ENCODE assay signal across 25 cellular contexts in genomic region chr6:46749731-46750130, GRCh38. TPM values are rescaled to one million over a fixed set of nuclear protein-coding genes. Genes with fewer than 3 reads are reported as not detected.
"Had no signal": no experiment of that assay in that cellular context is flagged by ENCODE, and none has a peak within 500 bp of the region (broad histone marks: within the 10 kb centered on the region; RNA-seq: fewer than 3 reads in every experiment).

No MANE protein-coding gene starts in this region.

- H3K27me3 ChIP-seq: tibial nerve, vagina had no signal

- H3K36me3 Mint-ChIP-seq: activated naive CD8-positive, alpha-beta T cell treated with anti-CD3 and anti-CD28 coated beads, Interleukin-2, amount 10 ng/mL, durations not matched to agents 7 days and 5 days had no signal

- H3K4me1 ChIP-seq: esophagus squamous epithelium, heart right ventricle, left lung, prostate gland, tibial nerve, vagina had no signal

- ATAC-seq: activated CD8-positive, alpha-beta T cell treated with anti-CD3 and anti-CD28 coated beads for 36 hours; heart right ventricle; right cardiac atrium had no signal

- H3K27ac Mint-ChIP-seq: activated CD4-positive, alpha-beta T cell treated with anti-CD3 and anti-CD28 coated beads, Interleukin-2, amount 10 ng/mL, durations not matched to agents 24 days and 14 days; activated CD8-positive, alpha-beta T cell treated with anti-CD3 and anti-CD28 coated beads for 36 hours; activated naive CD8-positive, alpha-beta T cell treated with anti-CD3 and anti-CD28 coated beads, Interleukin-2, amount 10 ng/mL, durations not matched to agents 7 days and 5 days; activated T-helper 2 cell treated with anti-CD3 and anti-CD28 coated beads, Interferon-gamma antibody, Interleukin-2, Interleukin-4, amounts not matched to agents 10 μg/mL and 5 μg/mL and 100 μg/mL, durations not matched to agents 14 hours and 24 hours and 36 hours; dendritic cell treated with granulocyte-macrophage colony-stimulating factor and Interleukin-4, amounts not matched to agents 40 ng/mL and 50 ng/mL, for 4 days; stimulated activated naive CD8-positive, alpha-beta T cell treated with anti-CD3 and anti-CD28 coated beads, Interleukin-15, Interleukin-2, amounts not matched to agents 100 ng/mL and 50 ng/mL, for 24 hours had no signal

- H3K4me3 ChIP-seq: cardiac muscle cell, esophagus squamous epithelium, heart right ventricle, left lung, prostate gland, skin epidermis, tibial nerve, vagina had no signal

- H3K4me3 Mint-ChIP-seq: activated CD4-positive, alpha-beta T cell treated with anti-CD3 and anti-CD28 coated beads, Interleukin-2, amount 10 ng/mL, durations not matched to agents 24 days and 14 days; activated CD8-positive, alpha-beta T cell treated with anti-CD3 and anti-CD28 coated beads for 36 hours; activated naive CD8-positive, alpha-beta T cell treated with anti-CD3 and anti-CD28 coated beads, Interleukin-2, amount 10 ng/mL, durations not matched to agents 7 days and 5 days; dendritic cell treated with granulocyte-macrophage colony-stimulating factor and Interleukin-4, amounts not matched to agents 40 ng/mL and 50 ng/mL, for 4 days; stimulated activated naive CD8-positive, alpha-beta T cell treated with anti-CD3 and anti-CD28 coated beads, Interleukin-15, Interleukin-2, amounts not matched to agents 100 ng/mL and 50 ng/mL, for 24 hours had no signal

- H3K4me1 Mint-ChIP-seq: activated CD4-positive, alpha-beta T cell treated with anti-CD3 and anti-CD28 coated beads, Interleukin-2, amount 10 ng/mL, durations not matched to agents 24 days and 14 days; activated naive CD8-positive, alpha-beta T cell treated with anti-CD3 and anti-CD28 coated beads, Interleukin-2, amount 10 ng/mL, durations not matched to agents 7 days and 5 days had no signal

- H3K9me3 ChIP-seq: esophagus squamous epithelium, heart right ventricle, left lung, prostate gland, tibial nerve, vagina had no signal

- H3K9me3 Mint-ChIP-seq: activated CD4-positive, alpha-beta T cell treated with anti-CD3 and anti-CD28 coated beads, Interleukin-2, amount 10 ng/mL, durations not matched to agents 24 days and 14 days; activated CD8-positive, alpha-beta T cell treated with anti-CD3 and anti-CD28 coated beads for 36 hours; activated naive CD8-positive, alpha-beta T cell treated with anti-CD3 and anti-CD28 coated beads, Interleukin-2, amount 10 ng/mL, durations not matched to agents 7 days and 5 days; activated T-helper 2 cell treated with anti-CD3 and anti-CD28 coated beads, Interferon-gamma antibody, Interleukin-2, Interleukin-4, amounts not matched to agents 10 μg/mL and 5 μg/mL and 100 μg/mL, durations not matched to agents 14 hours and 24 hours and 36 hours; stimulated activated naive CD8-positive, alpha-beta T cell treated with anti-CD3 and anti-CD28 coated beads, Interleukin-15, Interleukin-2, amounts not matched to agents 100 ng/mL and 50 ng/mL, for 24 hours had no signal

- H3K36me3 ChIP-seq: cardiac muscle cell, esophagus squamous epithelium, heart right ventricle, left lung, prostate gland, tibial nerve, vagina had no signal

- DNase-seq: activated CD4-positive, alpha-beta T cell treated with anti-CD3 and anti-CD28 coated beads, Interleukin-2, amount 10 ng/mL, durations not matched to agents 24 days and 14 days; activated CD4-positive, CD25-positive, alpha-beta regulatory T cell; activated CD8-positive, alpha-beta T cell treated with anti-CD3 and anti-CD28 coated beads for 36 hours; activated naive CD4-positive, alpha-beta T cell treated with Interleukin-2 at 50 U/mL for 16 hours; activated naive CD8-positive, alpha-beta T cell treated with anti-CD3 and anti-CD28 coated beads, Interleukin-2, amount 10 ng/mL, durations not matched to agents 7 days and 5 days; activated T-cell treated with anti-CD3 and anti-CD28 coated beads, Interleukin-2, amount 50 U/mL, for 1 hour; amygdala; effector CD8-positive, alpha-beta T cell; esophagus squamous epithelium; heart right ventricle; left lung; right cardiac atrium had no signal

- H3K27ac ChIP-seq: cardiac muscle cell, esophagus squamous epithelium, heart right ventricle, left lung, prostate gland, skin epidermis, tibial nerve, vagina had no signal

- H3K27me3 Mint-ChIP-seq: activated CD4-positive, alpha-beta T cell treated with anti-CD3 and anti-CD28 coated beads, Interleukin-2, amount 10 ng/mL, durations not matched to agents 24 days and 14 days; dendritic cell treated with granulocyte-macrophage colony-stimulating factor and Interleukin-4, amounts not matched to agents 40 ng/mL and 50 ng/mL, for 4 days had no signal

RNA-seq across cellular contexts. Expression of gene ANKRD66, which starts 3.0 kb away (rescaled TPM):
- total RNA-seq: activated CD4-positive, alpha-beta T cell treated with anti-CD3 and anti-CD28 coated beads, Interleukin-2, amount 10 ng/mL, durations not matched to agents 24 days and 14 days; activated CD8-positive, alpha-beta T cell treated with anti-CD3 and anti-CD28 coated beads for 36 hours; activated naive CD8-positive, alpha-beta T cell treated with anti-CD3 and anti-CD28 coated beads, Interleukin-2, amount 10 ng/mL, durations not matched to agents 7 days and 5 days; activated T-helper 2 cell treated with anti-CD3 and anti-CD28 coated beads, Interferon-gamma antibody, Interleukin-2, Interleukin-4, amounts not matched to agents 10 μg/mL and 5 μg/mL and 100 μg/mL, durations not matched to agents 14 hours and 24 hours and 36 hours; cardiac muscle cell; chondrocyte; endothelial cell of umbilical vein; esophagus squamous epithelium; heart right ventricle; lung microvascular endothelial cell; mononuclear cell; omental fat pad; prostate gland; right cardiac atrium; tibial nerve; vagina had no signal

RNA-seq across cellular contexts. Expression of gene PLA2G7, which starts 14.6 kb away (rescaled TPM):
- total RNA-seq: activated CD4-positive, alpha-beta T cell treated with anti-CD3 and anti-CD28 coated beads, Interleukin-2, amount 10 ng/mL, durations not matched to agents 24 days and 14 days; activated CD8-positive, alpha-beta T cell treated with anti-CD3 and anti-CD28 coated beads for 36 hours; activated T-helper 2 cell treated with anti-CD3 and anti-CD28 coated beads, Interferon-gamma antibody, Interleukin-2, Interleukin-4, amounts not matched to agents 10 μg/mL and 5 μg/mL and 100 μg/mL, durations not matched to agents 14 hours and 24 hours and 36 hours; cardiac muscle cell; chondrocyte; endothelial cell of umbilical vein; lung microvascular endothelial cell; vagina had no signal

RNA-seq across cellular contexts. Expression of gene MEP1A, which starts 43.5 kb away (rescaled TPM):
- total RNA-seq: activated CD4-positive, alpha-beta T cell treated with anti-CD3 and anti-CD28 coated beads, Interleukin-2, amount 10 ng/mL, durations not matched to agents 24 days and 14 days; activated CD8-positive, alpha-beta T cell treated with anti-CD3 and anti-CD28 coated beads for 36 hours; activated naive CD8-positive, alpha-beta T cell treated with anti-CD3 and anti-CD28 coated beads, Interleukin-2, amount 10 ng/mL, durations not matched to agents 7 days and 5 days; activated T-helper 2 cell treated with anti-CD3 and anti-CD28 coated beads, Interferon-gamma antibody, Interleukin-2, Interleukin-4, amounts not matched to agents 10 μg/mL and 5 μg/mL and 100 μg/mL, durations not matched to agents 14 hours and 24 hours and 36 hours; cardiac muscle cell; chondrocyte; endothelial cell of umbilical vein; heart right ventricle; left lung; lung microvascular endothelial cell; mononuclear cell; omental fat pad; right cardiac atrium; tibial nerve; vagina had no signal
